In the genomic region with DNA sequence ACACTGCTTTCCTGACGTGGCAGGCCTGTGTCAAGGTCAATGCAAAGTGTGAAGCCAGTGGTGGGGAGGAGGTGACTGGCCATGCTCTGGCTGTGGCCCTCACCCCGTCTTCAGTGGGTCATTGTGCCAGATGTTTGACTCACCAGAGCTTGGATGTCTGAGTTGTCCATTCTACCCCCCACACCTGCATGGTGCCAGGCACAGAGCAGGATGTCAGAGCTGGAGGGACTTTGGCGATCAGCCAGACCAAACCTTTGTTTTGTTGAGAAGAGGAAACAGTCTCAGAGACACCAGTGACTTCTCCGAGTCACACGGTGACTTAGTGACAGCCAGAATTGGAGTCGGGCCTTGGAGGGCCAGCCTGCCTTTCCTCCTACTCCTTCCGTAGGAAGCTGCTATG, we compare ENCODE assay signal across 11 cellular contexts. TPM values are rescaled to one million over a fixed set of nuclear protein-coding genes. Genes with fewer than 3 reads are reported as not detected.
DNase-seq lines count a peak whose midpoint lies in the region; ATAC-seq, FAIRE-seq and TF ChIP-seq lines count a peak whose summit lies in the region.
"Had no signal": no experiment of that assay in that cellular context is flagged by ENCODE, and none has a peak within 500 bp of the region (broad histone marks: within the 10 kb centered on the region; RNA-seq: fewer than 3 reads in every experiment).

No MANE protein-coding gene starts in this region.

- in situ Hi-C loops in Caki2 (cut with HindIII; ENCODE audit: low pct_unique_long_range_greater_than_20kb, low sequenced_read_pairs) = no loop called here

- H3K4me1 Mint-ChIP-seq in activated T-helper 1 cell treated with anti-CD3 and anti-CD28 coated beads, Interleukin-12 subunit alpha, Interleukin-12 subunit beta, Interleukin-2, Interleukin-4 antibody, amounts not matched to agents 30 ng/mL and 10 ng/mL and 1 ng/mL, durations not matched to agents 14 hours and 24 hours and 36 hours (ENCODE audit: low read depth) = no peaks in the 10 kb centered on the region

- peak; percentile 64 for FAIRE-seq in RCC 7860 (lab: Jason Lieb, UNC)
- FAIRE-seq: G401.6 had no signal

- peaks cover 16% of the 10 kb centered on the region for H3K4me1 ChIP-seq in testis

- no peak for TF ChIP-seq CTCF in testis (IDR thresholded peaks at IDR 0.05)

- no peak overlapping the region for H3K27ac ChIP-seq in testis

- H3K9me3 Mint-ChIP-seq in activated T-helper 1 cell treated with anti-CD3 and anti-CD28 coated beads, Interleukin-12 subunit alpha, Interleukin-12 subunit beta, Interleukin-2, Interleukin-4 antibody, amounts not matched to agents 30 ng/mL and 10 ng/mL and 1 ng/mL, durations not matched to agents 14 hours and 24 hours and 36 hours = peaks cover 5% of the 10 kb centered on the region

- H3K36me3 ChIP-seq in testis (ENCODE audit: low read depth, missing control alignments) = no peaks in the 10 kb centered on the region

- no peak for TF ChIP-seq POLR2A in testis (IDR thresholded peaks at IDR 0.05)

- WGBS in testis, 2 donors = 44 to 54% methylated on average over 4 to 7 of the region's 7 CpGs

- H3K27me3 ChIP-seq in testis = no peaks in the 10 kb centered on the region

- ATAC-seq in left ventricle myocardium superior (peak; percentile 15), GM18520 (IDR thresholded peaks at IDR 0.05; ENCODE audit: unreplicated experiment) (no peak)

- peak; percentile 66 for DNase-seq in A172 (ENCODE audit: low spot score)
- peak; percentile 90 for DNase-seq in Caki2 (ENCODE audit: low read depth)
- peak; percentile 91 for DNase-seq in RCC 7860 (ENCODE audit: low spot score)
- DNase-seq in left ventricle myocardium superior = no peak
- no peak for DNase-seq in testis
- DNase-seq in NCI-H524 treated with DMSO at 0.1 percent for 48 hours (lab: John Stamatoyannopoulos, UW) = no peak
- DNase-seq in activated T-helper 1 cell treated with anti-CD3 and anti-CD28 coated beads, Interleukin-12 subunit alpha, Interleukin-12 subunit beta, Interleukin-2, Interleukin-4 antibody, amounts not matched to agents 30 ng/mL and 10 ng/mL and 1 ng/mL, durations not matched to agents 14 hours and 24 hours and 36 hours (ENCODE audit: low spot score) = no peak
- DNase-seq: activated CD4-positive, alpha-beta T cell treated with anti-CD3 and anti-CD28 coated beads, Interleukin-2, amount 50 U/mL, for 48 hours; NCI-H446 treated with DMSO at 0.1 percent for 48 hours had no signal

- no peak overlapping the region for H3K4me3 ChIP-seq in testis

- no peak overlapping the region for H3K27ac Mint-ChIP-seq in activated T-helper 1 cell treated with anti-CD3 and anti-CD28 coated beads, Interleukin-12 subunit alpha, Interleukin-12 subunit beta, Interleukin-2, Interleukin-4 antibody, amounts not matched to agents 30 ng/mL and 10 ng/mL and 1 ng/mL, durations not matched to agents 14 hours and 24 hours and 36 hours

- H3K36me3 Mint-ChIP-seq in activated T-helper 1 cell treated with anti-CD3 and anti-CD28 coated beads, Interleukin-12 subunit alpha, Interleukin-12 subunit beta, Interleukin-2, Interleukin-4 antibody, amounts not matched to agents 30 ng/mL and 10 ng/mL and 1 ng/mL, durations not matched to agents 14 hours and 24 hours and 36 hours (ENCODE audit: low read depth) = no peaks in the 10 kb centered on the region

- H3K9me3 ChIP-seq in testis = no peaks in the 10 kb centered on the region

- intact Hi-C loops in left ventricle myocardium superior (cut with micrococcal nuclease) (no loop called here), testis (cut with DNase I; ENCODE audit: low total_unique reads) (no loop called here)
- intact Hi-C loops in activated T-helper 1 cell treated with anti-CD3 and anti-CD28 coated beads, Interleukin-12 subunit alpha, Interleukin-12 subunit beta, Interleukin-2, Interleukin-4 antibody, amounts not matched to agents 30 ng/mL and 10 ng/mL and 1 ng/mL, durations not matched to agents 14 hours and 24 hours and 36 hours (cut with micrococcal nuclease) = no loop called here

- H3K27me3 Mint-ChIP-seq in activated T-helper 1 cell treated with anti-CD3 and anti-CD28 coated beads, Interleukin-12 subunit alpha, Interleukin-12 subunit beta, Interleukin-2, Interleukin-4 antibody, amounts not matched to agents 30 ng/mL and 10 ng/mL and 1 ng/mL, durations not matched to agents 14 hours and 24 hours and 36 hours (ENCODE audit: insufficient read depth) = peaks cover 6% of the 10 kb centered on the region

- no peak overlapping the region for H3K4me3 Mint-ChIP-seq in activated T-helper 1 cell treated with anti-CD3 and anti-CD28 coated beads, Interleukin-12 subunit alpha, Interleukin-12 subunit beta, Interleukin-2, Interleukin-4 antibody, amounts not matched to agents 30 ng/mL and 10 ng/mL and 1 ng/mL, durations not matched to agents 14 hours and 24 hours and 36 hours

RNA-seq across cellular contexts. Expression of gene SMAD6, which starts 49.5 kb away (rescaled TPM):
- total RNA-seq in A172 (2014; rRNA removed; shearing (Covaris generic)) = 20.8 and 37.9 TPM in 2 replicates
- 53.7 and 64.5 TPM in 2 replicates for total RNA-seq in Caki2 (2014; rRNA removed; shearing (Covaris generic); ENCODE audit: low replicate concordance)
- total RNA-seq in left ventricle myocardium superior (14.9 TPM), testis (10 to 100 TPM; 17.5 to 19.4 TPM)
- polyA plus RNA-seq in testis (ENCODE audit: insufficient read depth, low read depth, low replicate concordance) = 3.2 TPM
- 0.34 and 0.83 TPM in 2 replicates for total RNA-seq in activated T-helper 1 cell treated with anti-CD3 and anti-CD28 coated beads, Interleukin-12 subunit alpha, Interleukin-12 subunit beta, Interleukin-2, Interleukin-4 antibody, amounts not matched to agents 30 ng/mL and 10 ng/mL and 1 ng/mL, durations not matched to agents 14 hours and 24 hours and 36 hours

Comparison
In these comparisons a context has a peak if more than half of its experiments do, and no peak if none do; other contexts are left out.
1. DNase-seq: peak in A172 (single experiment), Caki2 (single experiment) and RCC 7860 (single experiment); none in left ventricle myocardium superior (single experiment), testis (single experiment), NCI-H524 treated with DMSO at 0.1 percent for 48 hours (single experiment) and activated T-helper 1 cell treated with anti-CD3 and anti-CD28 coated beads, Interleukin-12 subunit alpha, Interleukin-12 subunit beta, Interleukin-2, Interleukin-4 antibody, amounts not matched to agents 30 ng/mL and 10 ng/mL and 1 ng/mL, durations not matched to agents 14 hours and 24 hours and 36 hours (single experiment).